14 cellular contexts compared by ENCODE assay signal in genomic region chr6:133159269-133159795, GRCh38.
"Had no signal": no experiment of that assay in that cellular context is flagged by ENCODE, and none has a peak within 500 bp of the region (broad histone marks: within the 10 kb centered on the region; RNA-seq: fewer than 3 reads in every experiment).

No MANE protein-coding gene starts in this region.

- DNase-seq: activated CD4-positive, alpha-beta T cell treated with anti-CD3 and anti-CD28 coated beads, Interleukin-2, amount 50 U/mL, for 4 hours; activated gamma-delta T cell; caudate nucleus; colonic mucosa; endodermal cell; foreskin keratinocyte; islet precursor cell; left colon; naive B cell; stimulated activated CD4-positive, alpha-beta T cell treated with anti-CD3 and anti-CD28 coated beads, Interleukin-4, amount 100 ng/mL, for 24 hours; stomach; testis had no signal

- ATAC-seq: foreskin keratinocyte; left colon; sciatic nerve; stimulated activated effector memory CD8-positive, alpha-beta T cell treated with anti-CD3 and anti-CD28 coated beads, Interleukin-12 subunit alpha, Interleukin-12 subunit beta, amount 100 ng/mL, for 72 hours had no signal
